Comparison of ENCODE assay signal across 1 cellular context in genomic region chr21:44931137-44931500, GRCh38.
TF ChIP-seq lines count a peak whose summit lies in the region.

No MANE protein-coding gene starts in this region.

TF ChIP-seq in HepG2, 621 proteins besides CTCF, POLR2A, EP300 and RAD21:
- TF ChIP-seq NONO (IDR thresholded peaks at IDR 0.05) (no peak), NONO (CRISPR knock-in tag; conservative IDR thresholded peaks at IDR 0.05) (0 out of 2 replicates have a peak, but pooled peaks have one; percentile 31), NFIB (CRISPR knock-in tag; IDR thresholded peaks at IDR 0.05; ENCODE audit: borderline replicate concordance) (no peak)
